Comparison of ENCODE assay signal across 22 cellular contexts in the genomic region with DNA sequence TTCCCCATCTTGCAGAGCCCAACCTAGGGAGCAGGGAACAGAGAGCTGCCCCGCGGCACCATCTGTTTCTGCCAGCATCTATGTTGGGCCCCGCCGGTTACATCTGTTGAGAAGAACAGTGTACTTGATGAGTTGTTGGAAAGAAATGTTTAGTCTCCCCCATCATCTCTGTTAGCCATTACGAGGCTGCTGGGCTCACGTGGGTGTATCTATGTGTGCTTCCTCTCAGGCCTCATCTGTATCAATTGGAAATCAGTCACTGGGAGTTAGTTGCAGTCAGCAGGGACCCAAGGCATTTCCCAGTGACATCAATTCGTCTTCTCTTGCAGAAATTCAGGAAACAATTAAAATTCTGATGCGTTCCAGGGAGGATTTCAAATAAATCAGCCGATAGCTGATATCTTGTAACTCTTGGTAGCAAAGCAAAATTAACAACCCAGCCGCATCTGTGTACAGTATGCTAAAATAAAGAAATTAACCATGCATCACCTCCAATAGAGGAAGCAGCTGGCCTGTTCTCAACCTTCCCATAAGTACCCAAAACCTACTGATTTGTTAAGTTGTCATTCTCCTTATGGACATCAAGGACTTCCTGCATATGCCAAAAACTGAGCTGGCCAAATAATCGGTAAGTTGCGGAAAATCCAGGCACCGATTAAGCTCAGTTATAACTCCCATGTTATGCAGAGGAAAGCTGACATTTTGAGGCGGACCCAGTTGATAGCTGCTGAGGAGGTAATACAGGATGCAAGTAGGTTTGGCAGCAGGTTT.
DNase-seq lines count a peak whose midpoint lies in the region; TF ChIP-seq lines count a peak whose summit lies in the region.
"Had no signal": no experiment of that assay in that cellular context is flagged by ENCODE, and none has a peak within 500 bp of the region (broad histone marks: within the 10 kb centered on the region; RNA-seq: fewer than 3 reads in every experiment).

No MANE protein-coding gene starts in this region.

- peak overlapping the region; percentile 37 for H3K4me3 Mint-ChIP-seq in type B pancreatic cell
- H3K4me3 Mint-ChIP-seq: activated CD4-positive, alpha-beta T cell treated with anti-CD3 and anti-CD28 coated beads, Interleukin-2, amount 10 ng/mL, durations not matched to agents 7 days and 5 days; activated naive CD8-positive, alpha-beta T cell treated with anti-CD3 and anti-CD28 coated beads, Interleukin-2, amount 10 ng/mL, durations not matched to agents 7 days and 5 days; activated T-helper 17 cell treated with anti-CD3 and anti-CD28 coated beads, Interleukin-2, amount 50 U/mL, for 72 hours had no signal

- no peak for TF ChIP-seq EP300 in tibial nerve (IDR thresholded peaks at IDR 0.05)

- H3K36me3 Mint-ChIP-seq in type B pancreatic cell, result peaks cover 6% of the 10 kb centered on the region
- H3K36me3 Mint-ChIP-seq: activated naive CD8-positive, alpha-beta T cell treated with anti-CD3 and anti-CD28 coated beads, Interleukin-2, amount 10 ng/mL, durations not matched to agents 7 days and 5 days had no signal

- H3K27ac Mint-ChIP-seq in type B pancreatic cell, result peak overlapping the region; percentile 55
- H3K27ac Mint-ChIP-seq: activated CD4-positive, alpha-beta T cell treated with anti-CD3 and anti-CD28 coated beads, Interleukin-2, amount 10 ng/mL, durations not matched to agents 7 days and 5 days; activated naive CD8-positive, alpha-beta T cell treated with anti-CD3 and anti-CD28 coated beads, Interleukin-2, amount 10 ng/mL, durations not matched to agents 7 days and 5 days; activated T-helper 17 cell treated with anti-CD3 and anti-CD28 coated beads, Interleukin-2, amount 50 U/mL, for 72 hours had no signal

- no peak for TF ChIP-seq POLR2A in Peyer's patch (IDR thresholded peaks at IDR 0.05)
- TF ChIP-seq POLR2A in tibial nerve (IDR thresholded peaks at IDR 0.05), result no peak

- H3K4me1 ChIP-seq in Peyer's patch (no peaks in the 10 kb centered on the region), tibial nerve (peaks cover 0 to 3% (median 0%) of the 10 kb centered on the region in 4 donors)
- H3K4me1 ChIP-seq: heart left ventricle, stomach had no signal

- TF ChIP-seq CTCF in type B pancreatic cell (conservative IDR thresholded peaks at IDR 0.05) (no peak), Peyer's patch (IDR thresholded peaks at IDR 0.05) (no peak), tibial nerve (IDR thresholded peaks at IDR 0.05) (no peak)

- H3K4me3 ChIP-seq in Peyer's patch (no peak overlapping the region), tibial nerve (no peak overlapping the region)
- H3K4me3 ChIP-seq: GM23248, heart left ventricle, spleen, stomach had no signal

- H3K27me3 ChIP-seq in Peyer's patch (no peaks in the 10 kb centered on the region), tibial nerve (no peaks in the 10 kb centered on the region)
- H3K27me3 ChIP-seq: heart left ventricle, spleen, stomach had no signal

- H3K9me3 Mint-ChIP-seq in type B pancreatic cell, result no peaks in the 10 kb centered on the region
- H3K9me3 Mint-ChIP-seq: activated CD4-positive, alpha-beta T cell treated with anti-CD3 and anti-CD28 coated beads, Interleukin-2, amount 10 ng/mL, durations not matched to agents 7 days and 5 days; activated naive CD8-positive, alpha-beta T cell treated with anti-CD3 and anti-CD28 coated beads, Interleukin-2, amount 10 ng/mL, durations not matched to agents 7 days and 5 days; activated T-helper 17 cell treated with anti-CD3 and anti-CD28 coated beads, Interleukin-2, amount 50 U/mL, for 72 hours had no signal

- H3K27me3 Mint-ChIP-seq in type B pancreatic cell, result peaks cover 3% of the 10 kb centered on the region
- H3K27me3 Mint-ChIP-seq: activated CD4-positive, alpha-beta T cell treated with anti-CD3 and anti-CD28 coated beads, Interleukin-2, amount 10 ng/mL, durations not matched to agents 7 days and 5 days; activated naive CD8-positive, alpha-beta T cell treated with anti-CD3 and anti-CD28 coated beads, Interleukin-2, amount 10 ng/mL, durations not matched to agents 7 days and 5 days; activated T-helper 17 cell treated with anti-CD3 and anti-CD28 coated beads, Interleukin-2, amount 50 U/mL, for 72 hours had no signal

- peaks cover 33% of the 10 kb centered on the region for H3K4me1 Mint-ChIP-seq in type B pancreatic cell (ENCODE audit: unreplicated experiment)
- H3K4me1 Mint-ChIP-seq: activated CD4-positive, alpha-beta T cell treated with anti-CD3 and anti-CD28 coated beads, Interleukin-2, amount 10 ng/mL, durations not matched to agents 7 days and 5 days; activated naive CD8-positive, alpha-beta T cell treated with anti-CD3 and anti-CD28 coated beads, Interleukin-2, amount 10 ng/mL, durations not matched to agents 7 days and 5 days; activated T-helper 17 cell treated with anti-CD3 and anti-CD28 coated beads, Interleukin-2, amount 50 U/mL, for 72 hours had no signal

- no peaks in the 10 kb centered on the region for H3K9me3 ChIP-seq in Peyer's patch
- no peaks in the 10 kb centered on the region for H3K9me3 ChIP-seq in tibial nerve
- H3K9me3 ChIP-seq: heart left ventricle, spleen, stomach had no signal

- DNase-seq in GM04503 (ENCODE audit: low read depth) (peak; percentile 27), NCI-H524 (lab: John Stamatoyannopoulos, UW) (peak; percentile 83 to 92), germinal center (ENCODE audit: low spot score) (peak; percentile 47), type B pancreatic cell (ENCODE audit: extremely low spot score, unreplicated experiment) (no peak), dedifferentiated amniotic fluid mesenchymal stem cell (ENCODE audit: extremely low spot score) (no peak), Peyer's patch (no peak), tibial nerve (ENCODE audit: low spot score in 2 of 2) (no peak)
- DNase-seq: activated CD4-positive, alpha-beta T cell treated with anti-CD3 and anti-CD28 coated beads, Interleukin-2, amount 10 ng/mL, durations not matched to agents 7 days and 5 days; activated naive CD8-positive, alpha-beta T cell treated with anti-CD3 and anti-CD28 coated beads, Interleukin-2, amount 10 ng/mL, durations not matched to agents 7 days and 5 days; C1 segment of cervical spinal cord; Calu3; GM23248; heart left ventricle; KG1; left ventricle myocardium superior; NCI-H2029; NCI-H526 treated with DMSO at 0.1 percent for 48 hours; OCI-M1; SHP77 treated with DMSO at 0.1 percent for 48 hours; spleen; stomach had no signal

- no peak overlapping the region for H3K27ac ChIP-seq in Peyer's patch
- no peak overlapping the region for H3K27ac ChIP-seq in tibial nerve
- H3K27ac ChIP-seq: GM23248, heart left ventricle, spleen, stomach had no signal

- H3K36me3 ChIP-seq in Peyer's patch (no peaks in the 10 kb centered on the region), tibial nerve (no peaks in the 10 kb centered on the region)
- H3K36me3 ChIP-seq: heart left ventricle, spleen, stomach had no signal

- WGBS in tibial nerve, 2 donors, result 86 to 87% methylated on average over 14 of the region's 14 CpGs

Comparison
In these comparisons a context has a peak if more than half of its experiments do, and no peak if none do; other contexts are left out.
1. DNase-seq: peak in GM04503 (single experiment), NCI-H524 (2 of 2) and germinal center (single experiment); none in type B pancreatic cell (single experiment), dedifferentiated amniotic fluid mesenchymal stem cell (single experiment), Peyer's patch (0 of 3) and tibial nerve (0 of 2).